Comparison of ENCODE assay signal across 27 cellular contexts in the genomic region with DNA sequence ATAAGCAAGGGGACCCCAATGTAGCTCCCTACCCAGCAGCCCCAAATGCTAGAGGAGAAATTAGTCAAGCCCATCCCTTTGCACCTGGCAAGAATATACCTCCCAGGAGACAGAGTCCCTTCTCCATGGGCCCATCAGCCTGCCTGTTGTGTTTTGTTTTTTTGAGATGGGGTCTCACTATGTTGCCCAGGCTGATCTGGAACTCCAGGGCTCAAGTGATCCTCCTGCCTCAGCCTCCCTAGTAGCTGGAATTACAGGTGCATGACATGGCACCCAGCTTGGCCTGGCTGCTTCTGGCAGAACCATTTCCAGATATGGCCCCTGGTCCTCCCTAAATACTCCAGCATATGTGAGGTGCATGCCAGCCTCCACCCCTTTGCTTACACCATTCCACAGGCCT. TPM values are rescaled to one million over a fixed set of nuclear protein-coding genes. Genes with fewer than 3 reads are reported as not detected.
"Had no signal": no experiment of that assay in that cellular context is flagged by ENCODE, and none has a peak within 500 bp of the region (broad histone marks: within the 10 kb centered on the region; RNA-seq: fewer than 3 reads in every experiment).

No MANE protein-coding gene starts in this region.

- H3K9me3 ChIP-seq: neutrophil, pancreas, psoas muscle, right lobe of liver, sigmoid colon, suprapubic skin, testis, tibial artery, transverse colon, upper lobe of right lung, uterus had no signal

- H3K27me3 ChIP-seq: neutrophil, pancreas, right lobe of liver, sigmoid colon, suprapubic skin, testis, upper lobe of right lung, uterus had no signal

- H3K27ac Mint-ChIP-seq: naive thymus-derived CD4-positive, alpha-beta T cell; natural killer cell; nephron; stimulated activated memory B cell treated with anti-CD40 and anti-IgM and Interleukin-4, amounts not matched to agents 10 μg/mL and 1 μg/mL and 100 μg/mL, for 72 hours had no signal

- H3K4me3 ChIP-seq: pancreas, psoas muscle, right lobe of liver, sigmoid colon, suprapubic skin, testis, tibial artery, transverse colon, upper lobe of right lung, uterus had no signal

- H3K36me3 Mint-ChIP-seq: naive thymus-derived CD4-positive, alpha-beta T cell; natural killer cell; stimulated activated memory B cell treated with anti-CD40 and anti-IgM and Interleukin-4, amounts not matched to agents 10 μg/mL and 1 μg/mL and 100 μg/mL, for 72 hours; type B pancreatic cell had no signal

- FAIRE-seq: pancreas, small intestine had no signal

- ATAC-seq: naive thymus-derived CD4-positive, alpha-beta T cell; natural killer cell; psoas muscle; right cardiac atrium; right lobe of liver; stimulated activated memory B cell treated with anti-CD40 and anti-IgM and Interleukin-4, amounts not matched to agents 10 μg/mL and 1 μg/mL and 100 μg/mL, for 72 hours; stimulated activated naive CD8-positive, alpha-beta T cell treated with anti-CD3 and anti-CD28 coated beads, Interleukin-15, amount 100 ng/mL, for 72 hours; stimulated activated naive CD8-positive, alpha-beta T cell treated with anti-CD3 and anti-CD28 coated beads, Interleukin-15, Interleukin-2, amounts not matched to agents 100 U/mL and 50 U/mL, for 24 hours; upper lobe of right lung had no signal

- H3K4me3 Mint-ChIP-seq: naive thymus-derived CD4-positive, alpha-beta T cell; natural killer cell; nephron; stimulated activated memory B cell treated with anti-CD40 and anti-IgM and Interleukin-4, amounts not matched to agents 10 μg/mL and 1 μg/mL and 100 μg/mL, for 72 hours; stimulated activated naive CD8-positive, alpha-beta T cell treated with anti-CD3 and anti-CD28 coated beads, Interleukin-15, amount 100 ng/mL, for 72 hours; type B pancreatic cell had no signal

- H3K27ac ChIP-seq: neutrophil, pancreas, psoas muscle, right lobe of liver, sigmoid colon, suprapubic skin, testis, tibial artery, transverse colon, upper lobe of right lung, uterus had no signal

- DNase-seq: naive thymus-derived CD4-positive, alpha-beta T cell; natural killer cell; pancreas; psoas muscle; right lobe of liver; sigmoid colon; small intestine; stimulated activated CD4-positive, alpha-beta T cell treated with anti-CD3 and anti-CD28 coated beads, Interleukin-15, amount 100 ng/mL, for 24 hours; stimulated activated CD4-positive, alpha-beta T cell treated with anti-CD3 and anti-CD28 coated beads, Interleukin-2, amount 100 ng/mL, for 24 hours; stimulated activated CD4-positive, alpha-beta T cell treated with anti-CD3 and anti-CD28 coated beads, Interleukin-2, amount 100 ng/mL, for 48 hours; stimulated activated CD4-positive, alpha-beta T cell treated with anti-CD3 and anti-CD28 coated beads, Interleukin-4, amount 100 ng/mL, for 24 hours; stimulated activated naive CD4-positive, alpha-beta T cell; stimulated activated naive CD8-positive, alpha-beta T cell treated with anti-CD3 and anti-CD28 coated beads, Interleukin-15, amount 100 ng/mL, for 72 hours; stimulated activated naive CD8-positive, alpha-beta T cell treated with anti-CD3 and anti-CD28 coated beads, Interleukin-15, Interleukin-2, amounts not matched to agents 100 U/mL and 50 U/mL, for 24 hours; substantia nigra; testis; tibial artery; transverse colon; upper lobe of right lung; uterus had no signal

- H3K4me1 ChIP-seq: pancreas, psoas muscle, right lobe of liver, sigmoid colon, suprapubic skin, testis, tibial artery, transverse colon, upper lobe of right lung, uterus had no signal

- H3K36me3 ChIP-seq: neutrophil, pancreas, right lobe of liver, sigmoid colon, suprapubic skin, tibial artery, transverse colon, upper lobe of right lung, uterus had no signal

- H3K4me1 Mint-ChIP-seq: naive thymus-derived CD4-positive, alpha-beta T cell; natural killer cell; stimulated activated memory B cell treated with anti-CD40 and anti-IgM and Interleukin-4, amounts not matched to agents 10 μg/mL and 1 μg/mL and 100 μg/mL, for 72 hours; stimulated activated naive CD8-positive, alpha-beta T cell treated with anti-CD3 and anti-CD28 coated beads, Interleukin-15, amount 100 ng/mL, for 72 hours had no signal

- H3K9me3 Mint-ChIP-seq: naive thymus-derived CD4-positive, alpha-beta T cell; natural killer cell; nephron; stimulated activated memory B cell treated with anti-CD40 and anti-IgM and Interleukin-4, amounts not matched to agents 10 μg/mL and 1 μg/mL and 100 μg/mL, for 72 hours; stimulated activated naive CD8-positive, alpha-beta T cell treated with anti-CD3 and anti-CD28 coated beads, Interleukin-15, amount 100 ng/mL, for 72 hours; type B pancreatic cell had no signal

RNA-seq across cellular contexts. Expression of a gene that starts 22.1 kb away (rescaled TPM):
- total RNA-seq: osteocyte had no signal
- polyA plus RNA-seq: naive thymus-derived CD4-positive, alpha-beta T cell had no signal
